Comparison of ENCODE assay signal across 1 cellular context in the genomic region with DNA sequence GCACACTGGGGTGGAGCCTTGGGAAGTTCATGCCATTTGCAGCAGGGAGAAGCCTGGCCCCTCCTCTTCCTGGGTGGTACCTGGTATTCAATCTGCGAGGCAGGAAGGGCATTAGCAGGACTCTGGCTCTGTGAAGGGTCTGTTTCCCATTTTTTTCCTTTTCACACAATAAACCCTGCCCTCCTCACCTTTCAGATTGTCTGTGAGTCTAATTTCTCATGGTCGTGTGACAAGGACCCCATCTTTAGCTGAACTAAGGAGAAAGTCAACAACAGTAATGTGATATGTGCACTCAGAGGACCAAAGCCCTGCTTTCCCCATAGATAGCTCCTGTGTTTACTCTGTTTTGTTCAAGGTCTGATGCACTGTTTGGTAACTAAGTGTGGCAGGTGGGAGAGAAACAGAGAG.
TF ChIP-seq lines count a peak whose summit lies in the region.

No MANE protein-coding gene starts in this region.

TF ChIP-seq in HepG2, 621 proteins besides CTCF, POLR2A, EP300 and RAD21 (continued from another document and continues in another):
- TF ChIP-seq AKNA (CRISPR knock-in tag; IDR thresholded peaks at IDR 0.05; ENCODE audit: borderline replicate concordance) (no peak), GFI1 (CRISPR knock-in tag; IDR thresholded peaks at IDR 0.05; ENCODE audit: borderline replicate concordance) (0 out of 2 replicates have a peak, but pooled peaks have one; percentile 26), NFYC (CRISPR knock-in tag; IDR thresholded peaks at IDR 0.05) (no peak), ZNF878 (CRISPR knock-in tag; IDR thresholded peaks at IDR 0.05) (no peak; the same call in 1 of the 2 replicates), HMG20B (CRISPR knock-in tag; conservative IDR thresholded peaks at IDR 0.05) (no peak), ZNF644 (CRISPR knock-in tag; IDR thresholded peaks at IDR 0.05; ENCODE audit: low read depth) (peak; percentile 38; the same call in 1 of the 2 replicates), CBX5 (CRISPR knock-in tag; IDR thresholded peaks at IDR 0.05; ENCODE audit: borderline replicate concordance) (peak; percentile 19; the same call in 1 of the 2 replicates), ISL2 (CRISPR knock-in tag; IDR thresholded peaks at IDR 0.05) (peak; percentile 84), HHEX (CRISPR knock-in tag; IDR thresholded peaks at IDR 0.05) (peak; percentile 73), ZNF747 (CRISPR knock-in tag; IDR thresholded peaks at IDR 0.05; ENCODE audit: borderline replicate concordance) (no peak), ZNF10 (CRISPR knock-in tag; IDR thresholded peaks at IDR 0.05; ENCODE audit: borderline replicate concordance, low read depth) (no peak), ZNF205 (CRISPR knock-in tag; IDR thresholded peaks at IDR 0.05) (0 out of 2 replicates have a peak, but pooled peaks have one; percentile 23), ZNF431 (CRISPR knock-in tag; IDR thresholded peaks at IDR 0.05; ENCODE audit: borderline replicate concordance, low read depth) (no peak), TARDBP (CRISPR knock-in tag; IDR thresholded peaks at IDR 0.05) (peak; percentile 53; the same call in 1 of the 2 replicates), KIAA2018 (CRISPR knock-in tag; IDR thresholded peaks at IDR 0.05; ENCODE audit: borderline replicate concordance) (no peak), GTF3A (CRISPR knock-in tag; conservative IDR thresholded peaks at IDR 0.05) (no peak), ZSCAN5A (CRISPR knock-in tag; IDR thresholded peaks at IDR 0.05; ENCODE audit: borderline replicate concordance) (0 out of 2 replicates have a peak, but pooled peaks have one; percentile 37), ZNF496 (CRISPR knock-in tag; IDR thresholded peaks at IDR 0.05; ENCODE audit: insufficient replicate concordance) (no peak), NFE2L2 (IDR thresholded peaks at IDR 0.05; ENCODE audit: low read length) (no peak), ZNF816 (CRISPR knock-in tag; IDR thresholded peaks at IDR 0.05; ENCODE audit: borderline replicate concordance) (no peak; the same call in 1 of the 2 replicates), ZNF333 (CRISPR knock-in tag; IDR thresholded peaks at IDR 0.05; ENCODE audit: borderline replicate concordance) (no peak), PHF8 (CRISPR knock-in tag; IDR thresholded peaks at IDR 0.05) (no peak; the same call in 1 of the 2 replicates), ASH2L (IDR thresholded peaks at IDR 0.05; ENCODE audit: insufficient read length, low read depth, low read length) (peak; percentile 58), ZNF253 (CRISPR knock-in tag; IDR thresholded peaks at IDR 0.05; ENCODE audit: borderline replicate concordance) (no peak), ZNF768 (CRISPR knock-in tag; IDR thresholded peaks at IDR 0.05) (no peak), CEBPG (CRISPR knock-in tag; IDR thresholded peaks at IDR 0.05) (peak; percentile 65), ZNF350 (CRISPR knock-in tag; IDR thresholded peaks at IDR 0.05; ENCODE audit: borderline replicate concordance, low read depth) (peak; percentile 40; the same call in 1 of the 2 replicates), ZNF616 (CRISPR knock-in tag; IDR thresholded peaks at IDR 0.05; ENCODE audit: low read depth) (no peak), ZNF557 (CRISPR knock-in tag; IDR thresholded peaks at IDR 0.05) (no peak), PRMT3 (CRISPR knock-in tag; IDR thresholded peaks at IDR 0.05; ENCODE audit: borderline replicate concordance, low read depth) (no peak), FOXJ3 (CRISPR knock-in tag; IDR thresholded peaks at IDR 0.05; ENCODE audit: borderline replicate concordance) (peak; percentile 79; the same call in 1 of the 2 replicates), SP4 (CRISPR knock-in tag; IDR thresholded peaks at IDR 0.05) (peak; percentile 32; the same call in 1 of the 2 replicates), ZNF292 (CRISPR knock-in tag; IDR thresholded peaks at IDR 0.05; ENCODE audit: borderline replicate concordance, low read depth) (0 out of 2 replicates have a peak, but pooled peaks have one; percentile 45), DBP (CRISPR knock-in tag; IDR thresholded peaks at IDR 0.05; ENCODE audit: not compliant biosample characterization) (no peak), DZIP1 (CRISPR knock-in tag; IDR thresholded peaks at IDR 0.05) (no peak)
- TF ChIP-seq, protein P1, sequence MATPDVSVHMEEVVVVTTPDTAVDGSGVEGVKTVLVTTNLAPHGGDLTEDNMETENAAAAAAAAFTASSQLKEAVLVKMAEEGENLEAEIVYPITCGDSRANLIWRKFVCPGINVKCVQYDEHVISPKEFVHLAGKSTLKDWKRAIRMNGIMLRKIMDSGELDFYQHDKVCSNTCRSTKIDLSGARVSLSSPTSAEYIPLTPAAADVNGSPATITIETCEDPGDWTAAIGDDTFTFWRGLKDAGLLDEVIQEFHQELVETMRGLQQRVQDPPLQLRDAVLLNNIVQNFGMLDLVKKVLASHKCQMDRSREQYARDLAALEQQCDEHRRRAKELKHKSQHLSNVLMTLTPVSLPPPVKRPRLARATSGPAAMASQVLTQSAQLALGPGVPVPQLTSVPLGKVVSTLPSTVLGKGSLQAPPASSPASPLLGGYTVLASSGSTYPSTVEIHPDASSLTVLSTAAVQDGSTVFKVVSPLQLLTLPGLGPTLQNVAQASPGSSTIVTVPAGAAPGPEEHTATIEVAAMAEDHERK (CRISPR knock-in tag; IDR thresholded peaks at IDR 0.05; ENCODE audit: low read depth), result no peak
- TF ChIP-seq, protein P2, sequence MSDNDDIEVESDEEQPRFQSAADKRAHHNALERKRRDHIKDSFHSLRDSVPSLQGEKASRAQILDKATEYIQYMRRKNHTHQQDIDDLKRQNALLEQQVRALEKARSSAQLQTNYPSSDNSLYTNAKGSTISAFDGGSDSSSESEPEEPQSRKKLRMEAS (IDR thresholded peaks at IDR 0.05), result peak; percentile 25; the same call in 1 of the 2 replicates
